In genomic region chr5:98771389-98772109, GRCh38 we compare ENCODE assay signal across 8 cellular contexts. TPM values are rescaled to one million over a fixed set of nuclear protein-coding genes. Genes with fewer than 3 reads are reported as not detected.
DNase-seq lines count a peak whose midpoint lies in the region; ATAC-seq and TF ChIP-seq lines count a peak whose summit lies in the region.

No MANE protein-coding gene starts in this region.

- TF ChIP-seq CTCF in activated B cell treated with CpG ODN at 0.5 μM for 24 hours (IDR thresholded peaks at IDR 0.05), result peak; percentile 43

- H3K4me1 Mint-ChIP-seq in activated B cell treated with CpG ODN at 0.5 μM for 24 hours, result peaks cover 62% of the 10 kb centered on the region
- H3K4me1 Mint-ChIP-seq in stimulated activated naive B cell treated with anti-CD40 and anti-IgM and Interleukin-4, amounts not matched to agents 10 μg/mL and 1 μg/mL and 100 μg/mL, for 72 hours, result peaks cover 41 to 73% of the 10 kb centered on the region in 2 donors

- peak overlapping the region; percentile 85 for H3K27ac Mint-ChIP-seq in activated B cell treated with CpG ODN at 0.5 μM for 24 hours
- H3K27ac Mint-ChIP-seq in stimulated activated naive B cell treated with anti-CD40 and anti-IgM and Interleukin-4, amounts not matched to agents 10 μg/mL and 1 μg/mL and 100 μg/mL, for 72 hours, result peak overlapping the region; percentile 76

- H3K9me3 Mint-ChIP-seq in activated B cell treated with CpG ODN at 0.5 μM for 24 hours, result no peaks in the 10 kb centered on the region
- no peaks in the 10 kb centered on the region for H3K9me3 Mint-ChIP-seq in stimulated activated naive B cell treated with anti-CD40 and anti-IgM and Interleukin-4, amounts not matched to agents 10 μg/mL and 1 μg/mL and 100 μg/mL, for 72 hours

- peak; percentile 14 for ATAC-seq in HG02610 (IDR thresholded peaks at IDR 0.05; ENCODE audit: unreplicated experiment)
- ATAC-seq in activated B cell treated with CpG ODN at 0.5 μM for 24 hours (ENCODE audit: low read depth), result no peak
- ATAC-seq in stimulated activated naive B cell treated with anti-CD40 and anti-IgM and Interleukin-4, amounts not matched to agents 10 μg/mL and 1 μg/mL and 100 μg/mL, for 72 hours (replicated peaks), result no peak
- ATAC-seq in HG03460 (IDR thresholded peaks at IDR 0.05; ENCODE audit: unreplicated experiment), result no peak

- peak overlapping the region; percentile 96 for H3K4me3 Mint-ChIP-seq in activated B cell treated with CpG ODN at 0.5 μM for 24 hours
- H3K4me3 Mint-ChIP-seq in stimulated activated naive B cell treated with anti-CD40 and anti-IgM and Interleukin-4, amounts not matched to agents 10 μg/mL and 1 μg/mL and 100 μg/mL, for 72 hours, result peak overlapping the region; percentile 94 to 97

- H3K27me3 Mint-ChIP-seq in activated B cell treated with CpG ODN at 0.5 μM for 24 hours, result peaks cover 16% of the 10 kb centered on the region
- H3K27me3 Mint-ChIP-seq in stimulated activated naive B cell treated with anti-CD40 and anti-IgM and Interleukin-4, amounts not matched to agents 10 μg/mL and 1 μg/mL and 100 μg/mL, for 72 hours, result peaks cover 13 to 26% of the 10 kb centered on the region in 2 donors

- CTCF ChIA-PET in activated B cell treated with CpG ODN at 0.5 μM for 24 hours (lab: Charles Lee), result interaction anchor here (0.8 to 3.7 kb wide), 3 partner anchors 25 to 1540 kb away, joined by 3 to 35 read pairs (median 5); no protein-coding TSS in a partner anchor

- H3K36me3 Mint-ChIP-seq in activated B cell treated with CpG ODN at 0.5 μM for 24 hours (ENCODE audit: low read depth), result peaks cover 8% of the 10 kb centered on the region
- H3K36me3 Mint-ChIP-seq in stimulated activated naive B cell treated with anti-CD40 and anti-IgM and Interleukin-4, amounts not matched to agents 10 μg/mL and 1 μg/mL and 100 μg/mL, for 72 hours, result peaks cover 3 to 4% of the 10 kb centered on the region in 2 donors

- DNase-seq in DMS153 (lab: John Stamatoyannopoulos, UW) (peak; percentile 49), NCI-H226 (peak; percentile 70), activated B cell treated with CpG ODN at 0.5 μM for 24 hours (no peak), medulla oblongata (ENCODE audit: extremely low spot score) (peak; percentile 98)
- peak; percentile 31 for DNase-seq in effector CD8-positive, alpha-beta T cell (lab: John Stamatoyannopoulos, UW)
- peak; percentile 47 for DNase-seq in stimulated activated naive B cell treated with anti-CD40 and anti-IgM and Interleukin-4, amounts not matched to agents 10 μg/mL and 1 μg/mL and 100 μg/mL, for 72 hours

- intact Hi-C loops in activated B cell treated with CpG ODN at 0.5 μM for 24 hours (cut with micrococcal nuclease), result loop anchor here (1.0 to 5.0 kb wide), 5 partner anchors 55 to 1964 kb away; partner anchors contain the start of genes ERAP1 and FAM174A

- POLR2A ChIA-PET in activated B cell treated with CpG ODN at 0.5 μM for 24 hours (lab: Charles Lee), result interaction anchor here (0.6 to 3.4 kb wide), 2 partner anchors 158 to 1964 kb away, joined by 6 to 13 read pairs; partner anchors contain the start of genes CHD1 and ERAP1

RNA-seq across cellular contexts. Expression of gene RGMB, which starts 1.9 kb away (rescaled TPM):
- 12.7 and 13.8 TPM in 2 replicates for total RNA-seq in activated B cell treated with CpG ODN at 0.5 μM for 24 hours
